1 cellular context compared by ENCODE assay signal in genomic region chr19:45098521-45099464, GRCh38.
TF ChIP-seq lines count a peak whose summit lies in the region.

No MANE protein-coding gene starts in this region.

TF ChIP-seq in HepG2, 621 proteins besides CTCF, POLR2A, EP300 and RAD21 (continues in another document):
- no peak for TF ChIP-seq ZNF451 (CRISPR knock-in tag; IDR thresholded peaks at IDR 0.05)
- TF ChIP-seq ELF1 (CRISPR knock-in tag; IDR thresholded peaks at IDR 0.05) = no peak
- TF ChIP-seq KAT2B (IDR thresholded peaks at IDR 0.05; ENCODE audit: borderline replicate concordance, low read depth, low read length) = no peak
- TF ChIP-seq TCF12 (IDR thresholded peaks at IDR 0.05) = no peak
- TF ChIP-seq TCF12 (CRISPR knock-in tag; IDR thresholded peaks at IDR 0.05) = no peak
- TF ChIP-seq ZNF598 (CRISPR knock-in tag; IDR thresholded peaks at IDR 0.05; ENCODE audit: borderline replicate concordance) = no peak
- no peak for TF ChIP-seq SRSF9 (IDR thresholded peaks at IDR 0.05; ENCODE audit: borderline replicate concordance, insufficient read depth, low read depth, low read length, poor library complexity, severe bottlenecking)
- no peak for TF ChIP-seq ZNF563 (CRISPR knock-in tag; IDR thresholded peaks at IDR 0.05)
- no peak for TF ChIP-seq ZNF33B (CRISPR knock-in tag; IDR thresholded peaks at IDR 0.05)
- TF ChIP-seq ZKSCAN1 (IDR thresholded peaks at IDR 0.05; ENCODE audit: low read length) = no peak
- TF ChIP-seq ETV6 (CRISPR knock-in tag; conservative IDR thresholded peaks at IDR 0.05) = no peak
- no peak for TF ChIP-seq ZNF510 (CRISPR knock-in tag; IDR thresholded peaks at IDR 0.05; ENCODE audit: low read depth)
- TF ChIP-seq ZKSCAN8 (CRISPR knock-in tag; IDR thresholded peaks at IDR 0.05; ENCODE audit: borderline replicate concordance) = 0 out of 2 replicates have a peak, but pooled peaks have one; percentile 2
- TF ChIP-seq MED1 (CRISPR knock-in tag; IDR thresholded peaks at IDR 0.05) = no peak
- TF ChIP-seq REPIN1 (CRISPR knock-in tag; IDR thresholded peaks at IDR 0.05; ENCODE audit: borderline replicate concordance, low read depth) = no peak
- TF ChIP-seq ZBTB2 (CRISPR knock-in tag; IDR thresholded peaks at IDR 0.05; ENCODE audit: low read depth) = no peak
- TF ChIP-seq ZEB1 (IDR thresholded peaks at IDR 0.05; ENCODE audit: insufficient replicate concordance, low read depth) = no peak
- TF ChIP-seq SP5 (CRISPR knock-in tag; IDR thresholded peaks at IDR 0.05; ENCODE audit: borderline replicate concordance, low read depth) = no peak
- no peak for TF ChIP-seq LCORL (IDR thresholded peaks at IDR 0.05)
- TF ChIP-seq LCORL (CRISPR knock-in tag; IDR thresholded peaks at IDR 0.05) = no peak
- no peak for TF ChIP-seq SNAPC2 (CRISPR knock-in tag; IDR thresholded peaks at IDR 0.05)
- 0 out of 2 replicates have a peak, but pooled peaks have one; percentile 10 for TF ChIP-seq POGK (CRISPR knock-in tag; conservative IDR thresholded peaks at IDR 0.05)
- TF ChIP-seq PRDM10 (CRISPR knock-in tag; IDR thresholded peaks at IDR 0.05; ENCODE audit: low read depth) = no peak
- no peak for TF ChIP-seq ZMYM4 (CRISPR knock-in tag; IDR thresholded peaks at IDR 0.05)
- 0 out of 2 replicates have a peak, but pooled peaks have one; percentile 3 for TF ChIP-seq ZNF572 (CRISPR knock-in tag; IDR thresholded peaks at IDR 0.05)
- TF ChIP-seq ZC3H4 (CRISPR knock-in tag; IDR thresholded peaks at IDR 0.05; ENCODE audit: borderline replicate concordance) = no peak
- TF ChIP-seq NR2F1 (CRISPR knock-in tag; IDR thresholded peaks at IDR 0.05) = no peak
- no peak for TF ChIP-seq ATF6 (CRISPR knock-in tag; conservative IDR thresholded peaks at IDR 0.05)
- TF ChIP-seq SNAI1 (CRISPR knock-in tag; IDR thresholded peaks at IDR 0.05; ENCODE audit: borderline replicate concordance) = no peak
- no peak for TF ChIP-seq HNRNPLL (IDR thresholded peaks at IDR 0.05; ENCODE audit: low read depth, low read length, poor library complexity, severe bottlenecking)
- 0 out of 2 replicates have a peak, but pooled peaks have one; percentile 7 for TF ChIP-seq ATF7-NPFF (CRISPR knock-in tag; IDR thresholded peaks at IDR 0.05; ENCODE audit: low read depth)
- no peak for TF ChIP-seq ZNF615 (CRISPR knock-in tag; IDR thresholded peaks at IDR 0.05; ENCODE audit: borderline replicate concordance)
- TF ChIP-seq ZNF382 (CRISPR knock-in tag; IDR thresholded peaks at IDR 0.05; ENCODE audit: borderline replicate concordance) = no peak
- TF ChIP-seq ZNF703 (CRISPR knock-in tag; IDR thresholded peaks at IDR 0.05; ENCODE audit: borderline replicate concordance) = no peak
- TF ChIP-seq CREM (IDR thresholded peaks at IDR 0.05) = no peak
- TF ChIP-seq CREM (CRISPR knock-in tag; IDR thresholded peaks at IDR 0.05) = no peak
- TF ChIP-seq ZNF567 (CRISPR knock-in tag; IDR thresholded peaks at IDR 0.05; ENCODE audit: borderline replicate concordance) = no peak
- peak; percentile 54; the same call in 1 of the 2 replicates for TF ChIP-seq SSRP1 (CRISPR knock-in tag; IDR thresholded peaks at IDR 0.05)
- TF ChIP-seq MTF2 (CRISPR knock-in tag; IDR thresholded peaks at IDR 0.05; ENCODE audit: borderline replicate concordance) = 0 out of 2 replicates have a peak, but pooled peaks have one; percentile 41
- TF ChIP-seq GTF3A (CRISPR knock-in tag; conservative IDR thresholded peaks at IDR 0.05) = no peak
- no peak for TF ChIP-seq ONECUT2 (CRISPR knock-in tag; IDR thresholded peaks at IDR 0.05)
- no peak for TF ChIP-seq NFYB (CRISPR knock-in tag; IDR thresholded peaks at IDR 0.05)
- TF ChIP-seq ZNF333 (CRISPR knock-in tag; IDR thresholded peaks at IDR 0.05; ENCODE audit: borderline replicate concordance) = no peak
- TF ChIP-seq HCFC1 (IDR thresholded peaks at IDR 0.05; ENCODE audit: low read depth, low read length) = no peak
- no peak for TF ChIP-seq ZNF652 (CRISPR knock-in tag; IDR thresholded peaks at IDR 0.05; ENCODE audit: borderline replicate concordance, low read depth)
- TF ChIP-seq ZNF34 (CRISPR knock-in tag; IDR thresholded peaks at IDR 0.05; ENCODE audit: borderline replicate concordance) = no peak; the same call in 1 of the 2 replicates
- peak; percentile 3; the same call in 1 of the 2 replicates for TF ChIP-seq ZFP91 (CRISPR knock-in tag; IDR thresholded peaks at IDR 0.05; ENCODE audit: borderline replicate concordance)
- TF ChIP-seq AGO1 (IDR thresholded peaks at IDR 0.05; ENCODE audit: low read depth, low read length, poor library complexity, severe bottlenecking) = no peak
- no peak for TF ChIP-seq ZNF24 (IDR thresholded peaks at IDR 0.05)
- TF ChIP-seq ATF1 (CRISPR knock-in tag; IDR thresholded peaks at IDR 0.05) = no peak
- TF ChIP-seq ARNTL (CRISPR knock-in tag; IDR thresholded peaks at IDR 0.05) = peak; percentile 65; the same call in 1 of the 2 replicates
- 0 out of 2 replicates have a peak, but pooled peaks have one; percentile 9 for TF ChIP-seq HMG20B (CRISPR knock-in tag; conservative IDR thresholded peaks at IDR 0.05)
- 0 out of 2 replicates have a peak, but pooled peaks have one; percentile 13 for TF ChIP-seq HNRNPL (IDR thresholded peaks at IDR 0.05; ENCODE audit: low read depth, low read length)
- peak; percentile 27; the same call in 1 of the 2 replicates for TF ChIP-seq ZBTB38 (CRISPR knock-in tag; IDR thresholded peaks at IDR 0.05)
- 0 out of 2 replicates have a peak, but pooled peaks have one; percentile 2 for TF ChIP-seq DNMT1 (CRISPR knock-in tag; IDR thresholded peaks at IDR 0.05)
- no peak for TF ChIP-seq PRMT3 (CRISPR knock-in tag; IDR thresholded peaks at IDR 0.05; ENCODE audit: borderline replicate concordance, low read depth)
- TF ChIP-seq UBTF (CRISPR knock-in tag; IDR thresholded peaks at IDR 0.05) = no peak
- TF ChIP-seq ZNF546 (CRISPR knock-in tag; conservative IDR thresholded peaks at IDR 0.05) = no peak
- TF ChIP-seq ZNF784 (CRISPR knock-in tag; IDR thresholded peaks at IDR 0.05; ENCODE audit: borderline replicate concordance) = no peak
- TF ChIP-seq MED13 (CRISPR knock-in tag; IDR thresholded peaks at IDR 0.05) = no peak
- TF ChIP-seq ZFP1 (CRISPR knock-in tag; IDR thresholded peaks at IDR 0.05) = no peak
- TF ChIP-seq TEF (CRISPR knock-in tag; IDR thresholded peaks at IDR 0.05) = no peak
- no peak for TF ChIP-seq SOX13 (IDR thresholded peaks at IDR 0.05)
- TF ChIP-seq SOX13 (CRISPR knock-in tag; conservative IDR thresholded peaks at IDR 0.05 in 1 of 2, IDR thresholded peaks at IDR 0.05 in 1 of 2) = 0 out of 4 replicates have a peak, but pooled peaks of 1 of the 2 experiments have one; percentile 18
- TF ChIP-seq ZFP37 (CRISPR knock-in tag; IDR thresholded peaks at IDR 0.05; ENCODE audit: borderline replicate concordance) = no peak
